ENCODE assay signal across 15 cellular contexts in genomic region chr3:151879684-151880282, GRCh38. TPM values are rescaled to one million over a fixed set of nuclear protein-coding genes. Genes with fewer than 3 reads are reported as not detected.
DNase-seq lines count a peak whose midpoint lies in the region; ATAC-seq and TF ChIP-seq lines count a peak whose summit lies in the region.
"Had no signal": no experiment of that assay in that cellular context is flagged by ENCODE, and none has a peak within 500 bp of the region (broad histone marks: within the 10 kb centered on the region; RNA-seq: fewer than 3 reads in every experiment).

No MANE protein-coding gene starts in this region.

- H3K4me3 Mint-ChIP-seq in natural killer cell: peak overlapping the region; percentile 21
- H3K4me3 Mint-ChIP-seq: CD8-positive, alpha-beta memory T cell had no signal

- H3K36me3 Mint-ChIP-seq in natural killer cell: no peaks in the 10 kb centered on the region
- H3K36me3 Mint-ChIP-seq: CD8-positive, alpha-beta memory T cell had no signal

- no peaks in the 10 kb centered on the region for H3K4me1 ChIP-seq in lower lobe of right lung

- H3K9me3 ChIP-seq in lower lobe of right lung: no peaks in the 10 kb centered on the region

- H3K27me3 Mint-ChIP-seq in natural killer cell (ENCODE audit: low read depth in 2 of 2): no peaks in the 10 kb centered on the region

- no peak overlapping the region for H3K27ac ChIP-seq in lower lobe of right lung
- H3K27ac ChIP-seq: coronary artery had no signal

- H3K36me3 ChIP-seq in lower lobe of right lung: no peaks in the 10 kb centered on the region
- H3K36me3 ChIP-seq: heart right ventricle had no signal

- DNase-seq in NOMO-1 treated with dmso at 0.1 percent for 144 hours (lab: John Stamatoyannopoulos, UW; ENCODE audit: unreplicated experiment): peak; percentile 29
- DNase-seq in natural killer cell: no peak
- no peak for DNase-seq in NCI-H2196 treated with DMSO at 0.1 percent for 48 hours (lab: John Stamatoyannopoulos, UW; ENCODE audit: unreplicated experiment)
- no peak for DNase-seq in NCI-H82 (lab: John Stamatoyannopoulos, UW)
- no peak for DNase-seq in NCI-H2171 treated with DMSO at 0.1 percent for 48 hours (lab: John Stamatoyannopoulos, UW)
- DNase-seq in lower lobe of right lung: no peak
- DNase-seq: activated gamma-delta T cell; CD8-positive, alpha-beta memory T cell; heart right ventricle; NCI-H1105 treated with DMSO at 0.1 percent for 48 hours; RPMI8226 had no signal

- ATAC-seq in GM18519 (IDR thresholded peaks at IDR 0.05; ENCODE audit: low FRiP score, unreplicated experiment) (peak; percentile 42), HG02610 (IDR thresholded peaks at IDR 0.05; ENCODE audit: unreplicated experiment) (peak; percentile 42), natural killer cell (peak in 1 of 3 donors; percentile 30), lower lobe of right lung (no peak)
- ATAC-seq: activated CD4-positive, CD25-positive, alpha-beta regulatory T cell treated with anti-CD3 and anti-CD28 coated beads, Interleukin-2, amount 50 U/mL, for 24 hours; heart right ventricle had no signal

- H3K4me1 Mint-ChIP-seq in natural killer cell: peaks cover 21 to 26% of the 10 kb centered on the region in 2 donors

- H3K9me3 Mint-ChIP-seq in natural killer cell: no peaks in the 10 kb centered on the region
- H3K9me3 Mint-ChIP-seq: CD8-positive, alpha-beta memory T cell had no signal

- no peak overlapping the region for H3K4me3 ChIP-seq in lower lobe of right lung
- H3K4me3 ChIP-seq: coronary artery, heart right ventricle had no signal

- no peaks in the 10 kb centered on the region for H3K27me3 ChIP-seq in lower lobe of right lung (ENCODE audit: low read depth)
- H3K27me3 ChIP-seq: heart right ventricle had no signal

- H3K27ac Mint-ChIP-seq in natural killer cell: peak overlapping the region; percentile 5 to 23
- H3K27ac Mint-ChIP-seq: CD8-positive, alpha-beta memory T cell had no signal

- TF ChIP-seq CTCF in natural killer cell (IDR thresholded peaks at IDR 0.05) (no peak), lower lobe of right lung (IDR thresholded peaks at IDR 0.05) (no peak)

- intact Hi-C loops in natural killer cell (cut with micrococcal nuclease): no loop called here
- intact Hi-C loops in lower lobe of right lung (cut with DNase I): no loop called here

RNA-seq across cellular contexts. Expression of gene SUCNR1, which starts 6.3 kb away (rescaled TPM):
- total RNA-seq in natural killer cell: under 1 TPM in 2 of 3 donors, not detected in 1; 0.19 to 0.23 TPM
- 2.7 TPM for total RNA-seq in lower lobe of right lung
- total RNA-seq: CD8-positive, alpha-beta memory T cell had no signal

Comparison
In these comparisons a context has a peak if more than half of its experiments do, and no peak if none do; other contexts are left out.
1. ATAC-seq: peak in GM18519 (single experiment) and HG02610 (single experiment); none in lower lobe of right lung (0 of 2).